Comparison of ENCODE assay signal across 8 cellular contexts in genomic region chrX:109537324-109537665, GRCh38. TPM values are rescaled to one million over a fixed set of nuclear protein-coding genes. Genes with fewer than 3 reads are reported as not detected.
A peak's percentile ranks its signal among the peaks of the same experiment; 100 is the strongest.
DNase-seq lines count a peak whose midpoint lies in the region; ATAC-seq and TF ChIP-seq lines count a peak whose summit lies in the region.

No MANE protein-coding gene starts in this region.

- H3K9ac ChIP-seq in OCI-LY3 (ENCODE audit: low read length): peak overlapping the region; percentile 71

- DNase-seq in SIG-M5 treated with dmso at 0.1 percent for 504 hours (lab: John Stamatoyannopoulos, UW; ENCODE audit: unreplicated experiment): peak; percentile 74
- DNase-seq in SIG-M5 (lab: John Stamatoyannopoulos, UW): no peak
- peak; percentile 29 to 60 for DNase-seq in dermis microvascular lymphatic vessel endothelial cell (ENCODE audit: low read depth in 2 of 2)
- no peak for DNase-seq in vagina (ENCODE audit: extremely low spot score in 2 of 2)
- DNase-seq in globus pallidus (ENCODE audit: low spot score): no peak

- H3K27ac ChIP-seq in OCI-LY3 (ENCODE audit: low read length) (peak overlapping the region; percentile 81), mesodermal cell (ENCODE audit: low read depth, low read length, severe bottlenecking) (peak overlapping the region; percentile 92), vagina (peak overlapping the region; percentile 81)

- H3K9me3 ChIP-seq in OCI-LY3 (ENCODE audit: insufficient read depth, low read length) (peaks cover 7% of the 10 kb centered on the region; the same call in 1 of the 2 replicates), mesodermal cell (ENCODE audit: control insufficient read depth, low read length) (no peaks in the 10 kb centered on the region), vagina (no peaks in the 10 kb centered on the region)

- H3K27me3 ChIP-seq in OCI-LY3 (ENCODE audit: low read depth, low read length) (no peaks in the 10 kb centered on the region), vagina (no peaks in the 10 kb centered on the region)

- TF ChIP-seq CTCF in OCI-LY3 (IDR thresholded peaks at IDR 0.05; ENCODE audit: low read depth, low read length): no peak
- no peak for TF ChIP-seq CTCF in vagina (IDR thresholded peaks at IDR 0.05)

- H3K4me1 ChIP-seq in OCI-LY3 (ENCODE audit: low read length) (peaks cover 15% of the 10 kb centered on the region), mesodermal cell (ENCODE audit: control insufficient read depth, insufficient read depth, low read length, poor library complexity, severe bottlenecking) (no peaks in the 10 kb centered on the region), vagina (no peaks in the 10 kb centered on the region)

- peak overlapping the region; percentile 19; the same call in 1 of the 2 replicates for H2AFZ ChIP-seq in OCI-LY3 (ENCODE audit: low read depth, low read length)

- intact Hi-C loops in vagina (cut with DNase I): no loop called here

- TF ChIP-seq POLR2A in vagina (IDR thresholded peaks at IDR 0.05): no peak

- peak overlapping the region; percentile 87 for H3K4me3 ChIP-seq in OCI-LY3 (ENCODE audit: low read length)
- peak overlapping the region; percentile 49 for H3K4me3 ChIP-seq in mesodermal cell (ENCODE audit: extremely low read depth, insufficient read depth, low read length, poor library complexity, severe bottlenecking)
- peak overlapping the region; percentile 39 to 47 for H3K4me3 ChIP-seq in vagina

- H3K36me3 ChIP-seq in OCI-LY3 (replicated peaks; ENCODE audit: low read depth, low read length): peaks cover 12% of the 10 kb centered on the region
- no peaks in the 10 kb centered on the region for H3K36me3 ChIP-seq in mesodermal cell (ENCODE audit: control insufficient read depth, insufficient read depth, low read length)
- no peaks in the 10 kb centered on the region for H3K36me3 ChIP-seq in vagina

- peak overlapping the region; percentile 74 for H3K4me2 ChIP-seq in OCI-LY3 (ENCODE audit: low read length)

- peaks cover 11% of the 10 kb centered on the region for H3K79me2 ChIP-seq in OCI-LY3 (ENCODE audit: low read length)

- 0 to 6% methylated on average over 2 to 3 of the region's 10 CpGs for WGBS in mesodermal cell (ENCODE audit: insufficient coverage in 2 of 2), 2 experiments

- no peak for ATAC-seq in GM18909 (IDR thresholded peaks at IDR 0.05; ENCODE audit: poor library complexity, unreplicated experiment)

- H4K20me1 ChIP-seq in OCI-LY3 (ENCODE audit: insufficient read depth, low read length): no peaks in the 10 kb centered on the region

RNA-seq across cellular contexts. Expression of gene NXT2, which starts 0.7 kb away (rescaled TPM):
- total RNA-seq in dermis microvascular lymphatic vessel endothelial cell: 7.6 and 8.2 TPM in 2 replicates
- 9.3 TPM for polyA plus RNA-seq in mesodermal cell (2013, experiment 1 of 2)
- polyA plus RNA-seq in mesodermal cell (2013, experiment 2 of 2): 11.9 TPM
- total RNA-seq in vagina: 6.9 TPM

RNA-seq across cellular contexts. Expression of gene GUCY2F, which starts 55.4 kb away (rescaled TPM):
- total RNA-seq in dermis microvascular lymphatic vessel endothelial cell: not detected in 2 replicates
- polyA plus RNA-seq in mesodermal cell (2013, experiment 1 of 2): not detected
- not detected for polyA plus RNA-seq in mesodermal cell (2013, experiment 2 of 2)
- not detected for total RNA-seq in vagina

Comparison
In these comparisons a context has a peak if more than half of its experiments do, and no peak if none do; other contexts are left out.
1. DNase-seq: peak in SIG-M5 treated with dmso at 0.1 percent for 504 hours (single experiment) and dermis microvascular lymphatic vessel endothelial cell (2 of 2); none in SIG-M5 (single experiment), vagina (0 of 2) and globus pallidus (single experiment).
2. Peak in every context shown above with its lines, with median percentiles within 50 percentile points of each other: H3K27ac ChIP-seq and H3K4me3 ChIP-seq.